8 cellular contexts compared by ENCODE assay signal in genomic region chrX:48801281-48802088, GRCh38. TPM values are rescaled to one million over a fixed set of nuclear protein-coding genes. Genes with fewer than 3 reads are reported as not detected.
A peak's percentile ranks its signal among the peaks of the same experiment; 100 is the strongest.
DNase-seq lines count a peak whose midpoint lies in the region; ATAC-seq, FAIRE-seq and TF ChIP-seq lines count a peak whose summit lies in the region.

TSS of gene HDAC6 (plus strand) at chrX:48802067. CDS start at chrX:48802693, 626 bp downstream.

- H3K27me3 ChIP-seq in pancreas (no peaks in the 10 kb centered on the region), tibial artery (no peaks in the 10 kb centered on the region)

- TF ChIP-seq CTCF in GM12864 (IDR thresholded peaks at IDR 0.05; ENCODE audit: low read depth, low read length, missing control alignments) (no peak), pancreas (IDR thresholded peaks at IDR 0.05) (no peak), tibial artery (IDR thresholded peaks at IDR 0.05) (no peak)

- peaks cover 6% of the 10 kb centered on the region for H3K36me3 Mint-ChIP-seq in activated naive CD8-positive, alpha-beta T cell treated with anti-CD3 and anti-CD28 coated beads, Interleukin-2, amount 50 U/mL, for 24 hours (ENCODE audit: low read depth)

- peak; percentile 68 for FAIRE-seq in pancreas (lab: Jason Lieb, UNC)

- H3K27ac ChIP-seq in pancreas, result peak within 1 kb of the TSS; percentile 90 to 94 (median 94)
- H3K27ac ChIP-seq in tibial artery, result peak within 1 kb of the TSS; percentile 93 to 95

- intact Hi-C loops in Right ventricle myocardium inferior (cut with DNase I) (loop anchor here (2.0 to 5.0 kb wide), 4 partner anchors 65 to 381 kb away; partner anchors contain the start of genes OTUD5, PQBP1 and TIMM17B), pancreas (cut with DNase I) (no loop called here), tibial artery (cut with DNase I; ENCODE audit: low total_unique reads) (loop anchor here (5.0 kb wide), 1 partner anchor 64 kb away; no protein-coding TSS in a partner anchor)

- DNase-seq in GM12864 (ENCODE audit: low read depth) (peak; percentile 92), NCI-H1417 (lab: John Stamatoyannopoulos, UW) (peak; percentile 96 to 99 (median 97)), SW480 (ENCODE audit: low spot score) (peak; percentile 97), Right ventricle myocardium inferior (ENCODE audit: missing footprints) (peak; percentile 98), pancreas (peak; percentile 93 to 97 (median 96)), tibial artery (peak; percentile 96 to 99)
- peak; percentile 90 for DNase-seq in activated naive CD8-positive, alpha-beta T cell treated with anti-CD3 and anti-CD28 coated beads, Interleukin-2, amount 50 U/mL, for 24 hours

- H3K4me1 ChIP-seq in pancreas, result no peaks in the 10 kb centered on the region
- H3K4me1 ChIP-seq in tibial artery, result peaks cover 0 to 8% (median 0%) of the 10 kb centered on the region in 4 donors

- peak within 1 kb of the TSS; percentile 98 for H3K27ac Mint-ChIP-seq in activated naive CD8-positive, alpha-beta T cell treated with anti-CD3 and anti-CD28 coated beads, Interleukin-2, amount 50 U/mL, for 24 hours

- peaks cover 26% of the 10 kb centered on the region for H3K4me1 Mint-ChIP-seq in activated naive CD8-positive, alpha-beta T cell treated with anti-CD3 and anti-CD28 coated beads, Interleukin-2, amount 50 U/mL, for 24 hours

- H3K9me3 ChIP-seq in pancreas, result no peaks in the 10 kb centered on the region
- H3K9me3 ChIP-seq in tibial artery, result no peaks in the 10 kb centered on the region

- H3K4me3 ChIP-seq in GM12864 (ENCODE audit: low read depth, low read length), result peak within 1 kb of the TSS; percentile 83
- H3K4me3 ChIP-seq in pancreas, result peak within 1 kb of the TSS; percentile 33 to 57 (median 48)
- peak within 1 kb of the TSS; percentile 61 to 65 for H3K4me3 ChIP-seq in tibial artery

- H3K36me3 ChIP-seq in pancreas (no peaks in the 10 kb centered on the region), tibial artery (peaks cover 0 to 12% (median 0%) of the 10 kb centered on the region in 3 donors)

- peak; percentile 87 for ATAC-seq in HG02759 (IDR thresholded peaks at IDR 0.05; ENCODE audit: unreplicated experiment)
- ATAC-seq in activated naive CD8-positive, alpha-beta T cell treated with anti-CD3 and anti-CD28 coated beads, Interleukin-2, amount 50 U/mL, for 24 hours, result peak; percentile 89
- ATAC-seq in Right ventricle myocardium inferior, result peak; percentile 97
- ATAC-seq in pancreas, result peak; percentile 86 to 95 (median 90)

- WGBS in pancreas, 2 donors, result 0 to 36% methylated on average over 81 to 89 of the region's 89 CpGs

- peak within 1 kb of the TSS; percentile 95 for H3K4me3 Mint-ChIP-seq in activated naive CD8-positive, alpha-beta T cell treated with anti-CD3 and anti-CD28 coated beads, Interleukin-2, amount 50 U/mL, for 24 hours

- H3K9me3 Mint-ChIP-seq in activated naive CD8-positive, alpha-beta T cell treated with anti-CD3 and anti-CD28 coated beads, Interleukin-2, amount 50 U/mL, for 24 hours, result no peaks in the 10 kb centered on the region

- H3K27me3 Mint-ChIP-seq in activated naive CD8-positive, alpha-beta T cell treated with anti-CD3 and anti-CD28 coated beads, Interleukin-2, amount 50 U/mL, for 24 hours, result no peaks in the 10 kb centered on the region

RNA-seq across cellular contexts. Expression of gene HDAC6, which starts in this region (rescaled TPM):
- 37.3 TPM for total RNA-seq in Right ventricle myocardium inferior
- total RNA-seq in pancreas, result 10 to 100 TPM; 24.9 to 58.4 (median 30.9) TPM
- 100 to 1,000 TPM in 1 of 2 donors, 10 to 100 TPM in 1; 81.2 to 132 TPM for polyA plus RNA-seq in pancreas

Comparison
In these comparisons a context has a peak if more than half of its experiments do, and no peak if none do; other contexts are left out.
1. Peak in every context shown above with its lines: DNase-seq, ATAC-seq, H3K4me3 ChIP-seq and H3K27ac ChIP-seq.
2. intact Hi-C loops: an anchor here in Right ventricle myocardium inferior (2.0 to 5.0 kb wide) and tibial artery (5.0 kb wide); none called in pancreas.